8 cellular contexts compared by ENCODE assay signal in the genomic region with DNA sequence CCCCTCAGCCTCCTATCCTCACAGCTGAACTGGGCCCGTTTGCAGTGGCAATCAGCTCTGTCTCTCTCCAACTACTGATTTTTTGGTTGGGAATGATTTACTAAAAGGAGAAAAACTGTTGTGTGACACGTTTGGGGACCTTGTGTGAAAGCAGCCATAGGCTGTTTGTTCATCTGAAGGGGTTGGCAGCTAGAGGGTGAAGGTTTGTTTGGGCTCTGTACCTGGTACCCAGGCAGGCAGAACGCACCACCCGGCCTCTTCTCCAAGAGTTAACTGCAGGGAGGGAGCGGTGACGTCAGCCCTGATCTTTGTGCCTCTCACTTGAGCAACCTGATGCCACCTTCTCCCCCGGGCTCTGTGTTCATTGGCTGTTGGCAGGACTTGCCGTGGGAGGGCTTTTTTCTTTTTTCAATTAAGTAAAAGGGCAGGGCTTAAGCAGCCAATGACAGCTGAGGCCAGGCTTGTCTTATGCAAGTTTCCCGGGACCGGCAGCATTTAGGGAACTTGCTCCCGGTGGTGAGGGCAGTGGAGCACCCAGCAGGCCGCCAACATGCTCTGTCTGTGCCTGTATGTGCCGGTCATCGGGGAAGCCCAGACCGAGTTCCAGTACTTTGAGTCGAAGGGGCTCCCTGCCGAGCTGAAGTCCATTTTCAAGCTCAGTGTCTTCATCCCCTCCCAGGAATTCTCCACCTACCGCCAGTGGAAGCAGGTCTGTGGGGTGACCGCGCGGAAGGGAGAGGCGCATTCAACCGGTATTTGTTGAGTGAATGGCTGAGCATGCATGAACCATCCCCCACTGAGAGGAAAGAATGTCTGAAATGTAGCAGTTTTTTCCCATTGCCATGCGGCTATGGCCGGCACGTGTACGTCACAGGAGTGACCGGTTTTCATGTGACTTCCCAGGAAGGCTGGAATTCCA.
DNase-seq lines count a peak whose midpoint lies in the region; ATAC-seq and TF ChIP-seq lines count a peak whose summit lies in the region.

No MANE protein-coding gene starts in this region.

- H3K4me3 ChIP-seq in WERI-Rb-1 (ENCODE audit: low read depth, low read length) (peak overlapping the region; percentile 42), skin epidermis (peak overlapping the region; percentile 26 to 44 (median 36))

- peak overlapping the region; percentile 66 for H3K27ac ChIP-seq in WERI-Rb-1
- peak overlapping the region; percentile 7 to 98 (median 86) for H3K27ac ChIP-seq in skin epidermis

- H3K9me3 ChIP-seq in WERI-Rb-1 (ENCODE audit: severe bottlenecking) = no peaks in the 10 kb centered on the region

- TF ChIP-seq CTCF in WERI-Rb-1 (IDR thresholded peaks at IDR 0.05; ENCODE audit: low read depth, low read length) = no peak

- no peaks in the 10 kb centered on the region for H3K27me3 ChIP-seq in WERI-Rb-1 (ENCODE audit: insufficient read depth, low read depth, severe bottlenecking)

- H3K36me3 ChIP-seq in WERI-Rb-1 = peaks cover 37% of the 10 kb centered on the region

- ATAC-seq in HG02870 (IDR thresholded peaks at IDR 0.05; ENCODE audit: unreplicated experiment) = no peak

- peak; percentile 99 for DNase-seq in ELF-1 (ENCODE audit: low read depth, low spot score)
- DNase-seq in NCI-H2107 treated with DMSO at 0.1 percent for 48 hours (lab: John Stamatoyannopoulos, UW; ENCODE audit: unreplicated experiment) = peak; percentile 94
- DNase-seq in WERI-Rb-1 = peak; percentile 98
- peak; percentile 77 to 79 for DNase-seq in cerebellar nuclear complex (lab: John Stamatoyannopoulos, UW)
- peak; percentile 99 for DNase-seq in iris pigment epithelial cell (ENCODE audit: low read depth)
- no peak for DNase-seq in GOT3 (lab: John Stamatoyannopoulos, UW)
